In genomic region chr21:26850116-26850643, GRCh38 we compare ENCODE assay signal across 8 cellular contexts. TPM values are rescaled to one million over a fixed set of nuclear protein-coding genes. Genes with fewer than 3 reads are reported as not detected.
DNase-seq lines count a peak whose midpoint lies in the region; ATAC-seq and TF ChIP-seq lines count a peak whose summit lies in the region.

No MANE protein-coding gene starts in this region.

- intact Hi-C loops in natural killer cell (cut with micrococcal nuclease), result loop anchor here (1.0 kb wide), 1 partner anchor 1943 kb away; no protein-coding TSS in a partner anchor
- intact Hi-C loops in colonic mucosa (cut with DNase I), result loop anchor here (2.0 to 10.0 kb wide), 3 partner anchors 717 to 1485 kb away; no protein-coding TSS in a partner anchor

- H3K9me3 Mint-ChIP-seq in natural killer cell, result no peaks in the 10 kb centered on the region
- no peaks in the 10 kb centered on the region for H3K9me3 Mint-ChIP-seq in natural killer cell treated with Interleukin-12 subunit alpha and Interleukin-12 subunit beta and Interleukin-15 and Interleukin-18, amount 100 ng/mL, for 72 hours
- no peaks in the 10 kb centered on the region for H3K9me3 Mint-ChIP-seq in osteocyte (ENCODE audit: unreplicated experiment)

- H3K4me3 Mint-ChIP-seq in natural killer cell (no peak overlapping the region), osteocyte (ENCODE audit: unreplicated experiment) (peak overlapping the region; percentile 26)
- no peak overlapping the region for H3K4me3 Mint-ChIP-seq in natural killer cell treated with Interleukin-12 subunit alpha and Interleukin-12 subunit beta and Interleukin-15 and Interleukin-18, amount 100 ng/mL, for 72 hours

- H3K27ac Mint-ChIP-seq in natural killer cell (no peak overlapping the region), osteocyte (ENCODE audit: unreplicated experiment) (no peak overlapping the region)
- H3K27ac Mint-ChIP-seq in natural killer cell treated with Interleukin-12 subunit alpha and Interleukin-12 subunit beta and Interleukin-15 and Interleukin-18, amount 100 ng/mL, for 72 hours, result no peak overlapping the region

- H3K9me3 ChIP-seq in colonic mucosa, result no peaks in the 10 kb centered on the region

- TF ChIP-seq CTCF in natural killer cell (IDR thresholded peaks at IDR 0.05), result peak; percentile 76
- TF ChIP-seq CTCF in colonic mucosa (IDR thresholded peaks at IDR 0.05), result peak; percentile 67
- peak; percentile 88 for TF ChIP-seq CTCF in osteocyte (IDR thresholded peaks at IDR 0.05)

- peaks cover 5 to 10% of the 10 kb centered on the region in 2 donors for H3K27me3 Mint-ChIP-seq in natural killer cell (ENCODE audit: low read depth in 2 of 2)
- H3K27me3 Mint-ChIP-seq in natural killer cell treated with Interleukin-12 subunit alpha and Interleukin-12 subunit beta and Interleukin-15 and Interleukin-18, amount 100 ng/mL, for 72 hours, result peaks cover 14 to 21% of the 10 kb centered on the region in 2 donors
- no peaks in the 10 kb centered on the region for H3K27me3 Mint-ChIP-seq in osteocyte (ENCODE audit: unreplicated experiment)

- DNase-seq in natural killer cell (no peak), NCI-H69 (lab: John Stamatoyannopoulos, UW) (peak; percentile 38), colonic mucosa (no peak), osteocyte (ENCODE audit: extremely low spot score, unreplicated experiment) (no peak)
- DNase-seq in natural killer cell treated with Interleukin-12 subunit alpha and Interleukin-12 subunit beta and Interleukin-15 and Interleukin-18, amount 100 ng/mL, for 72 hours (ENCODE audit: low spot score), result no peak
- no peak for DNase-seq in activated CD4-positive, alpha-beta T cell treated with anti-CD3 and anti-CD28 coated beads, Interleukin-2, amount 50 U/mL, for 48 hours

- H3K36me3 Mint-ChIP-seq in natural killer cell (no peaks in the 10 kb centered on the region), osteocyte (ENCODE audit: unreplicated experiment) (no peaks in the 10 kb centered on the region)
- H3K36me3 Mint-ChIP-seq in natural killer cell treated with Interleukin-12 subunit alpha and Interleukin-12 subunit beta and Interleukin-15 and Interleukin-18, amount 100 ng/mL, for 72 hours, result no peaks in the 10 kb centered on the region

- H3K27me3 ChIP-seq in colonic mucosa, result peaks cover 21% of the 10 kb centered on the region

- no peak overlapping the region for H3K27ac ChIP-seq in colonic mucosa

- ATAC-seq in natural killer cell (no peak), HG03439 (IDR thresholded peaks at IDR 0.05; ENCODE audit: unreplicated experiment) (no peak), GM19397 (IDR thresholded peaks at IDR 0.05; ENCODE audit: unreplicated experiment) (no peak)
- no peak for ATAC-seq in natural killer cell treated with Interleukin-12 subunit alpha and Interleukin-12 subunit beta and Interleukin-15 and Interleukin-18, amount 100 ng/mL, for 72 hours

- H3K4me1 Mint-ChIP-seq in natural killer cell, result peaks cover 24 to 32% of the 10 kb centered on the region in 2 donors
- peaks cover 20 to 21% of the 10 kb centered on the region in 2 donors for H3K4me1 Mint-ChIP-seq in natural killer cell treated with Interleukin-12 subunit alpha and Interleukin-12 subunit beta and Interleukin-15 and Interleukin-18, amount 100 ng/mL, for 72 hours (ENCODE audit: low read depth in 2 of 2)
- H3K4me1 Mint-ChIP-seq in osteocyte (ENCODE audit: unreplicated experiment), result peaks cover 10% of the 10 kb centered on the region

- no peak overlapping the region for H3K4me3 ChIP-seq in colonic mucosa

- H3K4me1 ChIP-seq in colonic mucosa, result peaks cover 10% of the 10 kb centered on the region

- no peaks in the 10 kb centered on the region for H3K36me3 ChIP-seq in colonic mucosa

- H3K9ac ChIP-seq in colonic mucosa (ENCODE audit: low read depth in 2 of 2, low read length in 2 of 2), result no peak overlapping the region

RNA-seq across cellular contexts. Expression of gene ADAMTS1, which starts 5.0 kb away (rescaled TPM):
- total RNA-seq in natural killer cell (10 to 100 TPM; 12.5 to 18.7 (median 17.1) TPM), colonic mucosa (10 to 100 TPM; 12.5 to 26.8 TPM), osteocyte (38.0 and 40.3 TPM in 2 replicates)
- total RNA-seq in natural killer cell treated with Interleukin-12 subunit alpha and Interleukin-12 subunit beta and Interleukin-15 and Interleukin-18, amount 100 ng/mL, for 72 hours, result 10 to 100 TPM; 24.4 to 35.2 TPM
